ENCODE assay signal across 19 cellular contexts in the genomic region with DNA sequence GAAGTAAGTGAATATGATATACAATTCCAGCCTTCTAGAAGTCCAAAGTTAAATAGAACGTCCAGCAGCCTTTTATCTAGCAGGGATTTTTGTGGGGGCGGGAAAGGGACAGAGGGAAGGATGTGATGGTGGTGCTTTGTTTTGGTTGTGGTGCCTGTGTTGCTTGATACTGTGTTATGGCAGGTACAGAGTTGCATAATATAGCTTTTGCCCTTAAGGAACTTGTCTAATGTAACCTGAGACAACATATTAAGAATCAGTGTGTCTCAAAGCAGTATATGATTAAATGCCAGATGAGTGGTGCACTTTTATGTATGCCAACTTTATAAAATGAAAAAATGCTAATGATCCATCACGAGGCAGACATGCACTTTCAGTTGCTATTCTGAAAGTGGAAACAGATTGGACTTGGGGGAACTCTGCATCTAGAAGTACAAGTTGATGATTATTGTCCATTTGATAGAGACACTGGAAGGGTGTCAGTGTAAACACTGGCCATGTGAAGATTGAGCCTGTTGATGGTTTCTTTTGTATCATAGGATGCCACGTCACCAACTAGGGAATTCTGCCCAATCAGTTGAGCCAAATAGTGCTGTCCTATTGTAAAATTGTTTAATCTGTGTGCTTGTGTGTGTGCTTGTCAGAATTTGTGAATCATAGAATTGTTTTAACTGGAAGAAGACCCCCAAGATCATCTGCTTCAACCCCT. TPM values are rescaled to one million over a fixed set of nuclear protein-coding genes. Genes with fewer than 3 reads are reported as not detected.
A peak's percentile ranks its signal among the peaks of the same experiment; 100 is the strongest.
DNase-seq lines count a peak whose midpoint lies in the region; ATAC-seq lines count a peak whose summit lies in the region.
"Had no signal": no experiment of that assay in that cellular context is flagged by ENCODE, and none has a peak within 500 bp of the region (broad histone marks: within the 10 kb centered on the region; RNA-seq: fewer than 3 reads in every experiment).

No MANE protein-coding gene starts in this region.

- in situ Hi-C loops in HAP-1 (cut with MboI; ENCODE audit: low sequenced_read_pairs) = loop anchor here (5.0 kb wide), 1 partner anchor 278 kb away; no protein-coding TSS in a partner anchor

- H3K27me3 ChIP-seq in BLaER1 treated with 17β-estradiol and CSF1 and Interleukin-3, amounts not matched to agents 10 nM and 100 nM = no peaks in the 10 kb centered on the region
- H3K27me3 ChIP-seq in SJSA1 (replicated peaks) (no peaks in the 10 kb centered on the region), HAP-1 (ENCODE audit: low read depth) (no peaks in the 10 kb centered on the region)

- no peaks in the 10 kb centered on the region for H3K9me3 ChIP-seq in BLaER1 treated with 17β-estradiol and CSF1 and Interleukin-3, amounts not matched to agents 10 nM and 100 nM (replicated peaks in 1 of 11)
- H3K9me3 ChIP-seq in SJSA1 (replicated peaks) (no peaks in the 10 kb centered on the region), HAP-1 (no peaks in the 10 kb centered on the region)
- H3K9me3 ChIP-seq: heart right ventricle, mucosa of descending colon, neutrophil had no signal

- peaks cover 14 to 43% (median 33%) of the 10 kb centered on the region in 10 experiments for H3K4me1 ChIP-seq in BLaER1 treated with 17β-estradiol and CSF1 and Interleukin-3, amounts not matched to agents 10 nM and 100 nM
- peaks cover 24% of the 10 kb centered on the region for H3K4me1 ChIP-seq in SJSA1 (replicated peaks)
- H3K4me1 ChIP-seq in HAP-1 = no peaks in the 10 kb centered on the region; the same call in 1 of the 2 replicates

- peaks cover 0 to 6% (median 0%) of the 10 kb centered on the region in 11 experiments; a peak in 1 of 22 replicates for H4K20me1 ChIP-seq in BLaER1 treated with 17β-estradiol and CSF1 and Interleukin-3, amounts not matched to agents 10 nM and 100 nM

- peak in 1 of 2 experiments; percentile 33 for DNase-seq in SJSA1 (ENCODE audit: low read depth in 1 of 2, low spot score in 2 of 2)
- DNase-seq in fibroblast of gingiva (ENCODE audit: low read depth) = peak; percentile 17
- DNase-seq in putamen (ENCODE audit: low spot score) = peak; percentile 78
- no peak for DNase-seq in HAP-1 (ENCODE audit: low spot score in 2 of 2)
- no peak for DNase-seq in RPMI8226
- DNase-seq: activated CD4-positive, alpha-beta T cell treated with anti-CD3 and anti-CD28 coated beads, Interleukin-2, amount 50 U/mL, for 4 hours; activated naive CD8-positive, alpha-beta T cell treated with anti-CD3 and anti-CD28 coated beads for 36 hours; activated T-cell treated with anti-CD3 and anti-CD28 coated beads, Interleukin-2, amount 50 U/mL, for 1 hour; central memory CD4-positive, alpha-beta T cell; GF-D8; heart right ventricle; Karpas-422; mucosa of descending colon; NCI-H146; stimulated activated CD4-positive, alpha-beta T cell treated with anti-CD3 and anti-CD28 coated beads, Interleukin-4, amount 100 ng/mL, for 4 hours had no signal

- no peaks in the 10 kb centered on the region for H3K36me3 ChIP-seq in BLaER1 treated with 17β-estradiol and CSF1 and Interleukin-3, amounts not matched to agents 10 nM and 100 nM
- no peaks in the 10 kb centered on the region for H3K36me3 ChIP-seq in SJSA1
- H3K36me3 ChIP-seq in HAP-1 (replicated peaks) = no peaks in the 10 kb centered on the region
- H3K36me3 ChIP-seq: heart right ventricle, neutrophil had no signal

- no peak overlapping the region for H3K4me3 ChIP-seq in BLaER1 treated with 17β-estradiol and CSF1 and Interleukin-3, amounts not matched to agents 10 nM and 100 nM
- H3K4me3 ChIP-seq in SJSA1 (no peak overlapping the region), HAP-1 (no peak overlapping the region)
- H3K4me3 ChIP-seq: heart right ventricle, mucosa of descending colon had no signal

- peak overlapping the region in 7 of 11 experiments; percentile 19 to 55 (median 42); a peak in 12 of 22 replicates for H3K4me2 ChIP-seq in BLaER1 treated with 17β-estradiol and CSF1 and Interleukin-3, amounts not matched to agents 10 nM and 100 nM

- no peak overlapping the region for H3K9ac ChIP-seq in BLaER1 treated with 17β-estradiol and CSF1 and Interleukin-3, amounts not matched to agents 10 nM and 100 nM

- ATAC-seq in GM19324 (IDR thresholded peaks at IDR 0.05; ENCODE audit: low FRiP score, unreplicated experiment) (no peak), GM18502 (IDR thresholded peaks at IDR 0.05; ENCODE audit: poor library complexity, unreplicated experiment) (no peak)
- ATAC-seq: heart right ventricle, mucosa of descending colon had no signal

- H3K27ac ChIP-seq in BLaER1 treated with 17β-estradiol and CSF1 and Interleukin-3, amounts not matched to agents 10 nM and 100 nM = no peak overlapping the region
- peak overlapping the region; percentile 15; the same call in 1 of the 2 replicates for H3K27ac ChIP-seq in SJSA1
- H3K27ac ChIP-seq: heart right ventricle, neutrophil had no signal

RNA-seq across cellular contexts. Expression of gene NEO1, which starts 23.0 kb away (rescaled TPM):
- total RNA-seq in SJSA1 (2014; rRNA removed; shearing (Covaris generic)) = 20.7 and 28.3 TPM in 2 replicates

Comparison
In these comparisons a context has a peak if more than half of its experiments do, and no peak if none do; other contexts are left out.
1. DNase-seq: peak in fibroblast of gingiva (single experiment) and putamen (single experiment); none in HAP-1 (0 of 2) and RPMI8226 (single experiment).